Comparison of ENCODE assay signal across 19 cellular contexts in genomic region chrX:130788786-130789581, GRCh38.
"Had no signal": no experiment of that assay in that cellular context is flagged by ENCODE, and none has a peak within 500 bp of the region (broad histone marks: within the 10 kb centered on the region; RNA-seq: fewer than 3 reads in every experiment).

No MANE protein-coding gene starts in this region.

- H3K4me1 Mint-ChIP-seq: activated naive CD8-positive, alpha-beta T cell treated with anti-CD3 and anti-CD28 coated beads, Interleukin-2, amount 50 U/mL, for 24 hours; activated T-helper 17 cell treated with anti-CD3 and anti-CD28 coated beads, Interleukin-2, amount 50 U/mL, for 72 hours; immature natural killer cell; T-cell had no signal

- DNase-seq: activated CD4-positive, alpha-beta T cell treated with anti-CD3 and anti-CD28 coated beads, Interleukin-2, amount 50 U/mL, for 1 hour; activated naive CD4-positive, alpha-beta T cell treated with Interleukin-2 at 50 U/mL for 16 hours; activated naive CD8-positive, alpha-beta T cell treated with anti-CD3 and anti-CD28 coated beads, Interleukin-2, amount 50 U/mL, for 24 hours; activated T-cell treated with anti-CD3 and anti-CD28 coated beads for 4 hours; foreskin keratinocyte; glutamatergic neuron; immature natural killer cell; lower lobe of right lung; ovary; spleen; stomach; T-cell; T1000; testis; upper lobe of left lung had no signal

- H3K4me3 Mint-ChIP-seq: activated naive CD8-positive, alpha-beta T cell treated with anti-CD3 and anti-CD28 coated beads, Interleukin-2, amount 50 U/mL, for 24 hours; activated T-helper 17 cell treated with anti-CD3 and anti-CD28 coated beads, Interleukin-2, amount 50 U/mL, for 72 hours; immature natural killer cell; T-cell had no signal

- H3K27ac ChIP-seq: coronary artery, foreskin keratinocyte, lower lobe of right lung, ovary, spleen, stomach, testis, upper lobe of left lung had no signal

- H3K27me3 ChIP-seq: foreskin keratinocyte, ovary, spleen, stomach, testis, upper lobe of left lung had no signal

- H3K4me3 ChIP-seq: coronary artery, lower lobe of right lung, ovary, spleen, stomach, testis, upper lobe of left lung had no signal

- ATAC-seq: activated CD4-positive, CD25-positive, alpha-beta regulatory T cell treated with anti-CD3 and anti-CD28 coated beads, Interleukin-2, amount 50 U/mL, for 24 hours; activated naive CD8-positive, alpha-beta T cell treated with anti-CD3 and anti-CD28 coated beads, Interleukin-2, amount 50 U/mL, for 24 hours; activated T-helper 17 cell treated with anti-CD3 and anti-CD28 coated beads, Interleukin-2, amount 50 U/mL, for 72 hours; foreskin keratinocyte; lower lobe of right lung; sciatic nerve; T-cell had no signal

- H3K27me3 Mint-ChIP-seq: activated naive CD8-positive, alpha-beta T cell treated with anti-CD3 and anti-CD28 coated beads, Interleukin-2, amount 50 U/mL, for 24 hours; activated T-helper 17 cell treated with anti-CD3 and anti-CD28 coated beads, Interleukin-2, amount 50 U/mL, for 72 hours had no signal

- H3K9me3 Mint-ChIP-seq: activated naive CD8-positive, alpha-beta T cell treated with anti-CD3 and anti-CD28 coated beads, Interleukin-2, amount 50 U/mL, for 24 hours; activated T-helper 17 cell treated with anti-CD3 and anti-CD28 coated beads, Interleukin-2, amount 50 U/mL, for 72 hours; immature natural killer cell; T-cell had no signal

- H3K9me3 ChIP-seq: lower lobe of right lung, ovary, spleen, stomach, testis, upper lobe of left lung had no signal

- H3K4me1 ChIP-seq: foreskin keratinocyte, lower lobe of right lung, spleen, stomach, testis, upper lobe of left lung had no signal

- H3K27ac Mint-ChIP-seq: activated naive CD8-positive, alpha-beta T cell treated with anti-CD3 and anti-CD28 coated beads, Interleukin-2, amount 50 U/mL, for 24 hours; activated T-helper 17 cell treated with anti-CD3 and anti-CD28 coated beads, Interleukin-2, amount 50 U/mL, for 72 hours; immature natural killer cell; T-cell had no signal

- H3K36me3 ChIP-seq: lower lobe of right lung, ovary, spleen, stomach, upper lobe of left lung had no signal
